ENCODE assay signal across 1 cellular context in the genomic region with DNA sequence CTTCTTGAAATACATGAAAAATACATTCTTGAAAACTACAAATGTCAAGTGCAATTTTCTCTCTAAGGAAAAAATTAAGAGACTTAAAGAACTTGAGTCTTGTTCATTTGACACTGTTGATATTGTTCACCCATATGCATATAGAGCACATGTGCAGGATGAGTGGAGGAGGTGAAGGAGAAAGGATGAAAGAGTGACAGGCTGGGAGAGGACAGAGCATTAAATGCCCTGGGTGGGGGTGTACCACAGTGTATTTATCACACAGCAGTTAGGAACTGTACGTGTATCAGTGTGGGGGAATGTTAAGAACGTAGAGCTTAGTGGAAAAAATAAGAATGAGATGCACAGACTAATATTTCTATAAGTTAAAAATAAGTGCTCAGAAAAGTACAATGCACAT.
TF ChIP-seq lines count a peak whose summit lies in the region.

No MANE protein-coding gene starts in this region.

TF ChIP-seq in HepG2, 621 proteins besides CTCF, POLR2A, EP300 and RAD21:
- TF ChIP-seq SMAD9 (CRISPR knock-in tag; IDR thresholded peaks at IDR 0.05) = no peak
- TF ChIP-seq CHD4 (IDR thresholded peaks at IDR 0.05; ENCODE audit: borderline replicate concordance, low read length) = no peak
- TF ChIP-seq ZNF496 (CRISPR knock-in tag; IDR thresholded peaks at IDR 0.05; ENCODE audit: insufficient replicate concordance) = no peak
- TF ChIP-seq, protein P1, sequence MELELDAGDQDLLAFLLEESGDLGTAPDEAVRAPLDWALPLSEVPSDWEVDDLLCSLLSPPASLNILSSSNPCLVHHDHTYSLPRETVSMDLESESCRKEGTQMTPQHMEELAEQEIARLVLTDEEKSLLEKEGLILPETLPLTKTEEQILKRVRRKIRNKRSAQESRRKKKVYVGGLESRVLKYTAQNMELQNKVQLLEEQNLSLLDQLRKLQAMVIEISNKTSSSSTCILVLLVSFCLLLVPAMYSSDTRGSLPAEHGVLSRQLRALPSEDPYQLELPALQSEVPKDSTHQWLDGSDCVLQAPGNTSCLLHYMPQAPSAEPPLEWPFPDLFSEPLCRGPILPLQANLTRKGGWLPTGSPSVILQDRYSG (CRISPR knock-in tag; IDR thresholded peaks at IDR 0.05) = 0 out of 2 replicates have a peak, but pooled peaks have one; percentile 15
- TF ChIP-seq ZNF782 (CRISPR knock-in tag; IDR thresholded peaks at IDR 0.05; ENCODE audit: borderline replicate concordance) = no peak
- TF ChIP-seq SNRNP70 (IDR thresholded peaks at IDR 0.05; ENCODE audit: low read depth, low read length) = no peak
- TF ChIP-seq, protein P2, sequence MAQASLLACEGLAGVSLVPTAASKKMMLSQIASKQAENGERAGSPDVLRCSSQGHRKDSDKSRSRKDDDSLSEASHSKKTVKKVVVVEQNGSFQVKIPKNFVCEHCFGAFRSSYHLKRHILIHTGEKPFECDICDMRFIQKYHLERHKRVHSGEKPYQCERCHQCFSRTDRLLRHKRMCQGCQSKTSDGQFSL (CRISPR knock-in tag; IDR thresholded peaks at IDR 0.05) = peak; percentile 46; the same call in 1 of the 2 replicates
